1 cellular context compared by ENCODE assay signal in the genomic region with DNA sequence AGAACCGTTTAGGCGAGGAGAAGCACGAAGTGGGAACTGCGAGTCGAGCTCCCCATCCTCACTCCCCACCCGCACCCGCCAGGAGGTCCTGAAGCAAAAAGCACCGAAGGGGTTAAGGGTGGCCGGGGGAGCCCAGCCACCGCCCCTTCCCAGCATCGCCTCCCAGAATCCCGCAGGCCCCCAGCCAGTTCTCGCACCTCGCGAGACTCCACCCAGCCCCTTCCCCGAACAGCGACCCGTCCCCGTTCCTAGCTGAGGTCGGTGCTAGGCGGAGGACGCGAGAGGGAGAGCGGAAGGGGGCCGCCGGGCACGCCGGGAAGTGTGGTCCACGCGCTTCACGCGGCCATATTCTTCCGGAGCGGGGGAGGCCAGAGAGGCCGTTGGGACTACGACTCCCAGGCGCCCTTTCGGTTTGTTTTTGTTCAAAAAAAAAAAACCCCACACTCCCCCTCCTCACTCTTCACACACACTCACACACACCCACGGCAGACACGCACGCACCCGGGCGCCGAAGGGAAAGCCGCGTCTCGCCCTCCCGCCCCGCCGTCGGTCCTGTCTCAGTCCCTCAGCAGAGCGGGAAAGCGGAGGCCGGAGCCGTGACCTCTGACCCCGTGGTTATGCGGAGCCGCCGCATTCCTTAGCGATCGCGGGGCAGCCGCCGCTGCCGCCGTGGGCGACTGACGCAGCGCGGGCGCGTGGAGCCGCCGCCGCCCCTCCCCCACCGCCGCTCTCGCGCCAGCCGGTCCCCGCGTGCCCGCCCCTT.
TF ChIP-seq lines count a peak whose summit lies in the region.

A gene (plus strand): TSS at position 463 of the 763 bp plus-strand sequence. CDS start 445 bp downstream, outside the sequence.

TF ChIP-seq in HepG2, 621 proteins besides CTCF, POLR2A, EP300 and RAD21 (continued from another document and continues in another):
- TF ChIP-seq ZNF230 (CRISPR knock-in tag; IDR thresholded peaks at IDR 0.05), result peak; percentile 98
- TF ChIP-seq JDP2 (CRISPR knock-in tag; IDR thresholded peaks at IDR 0.05; ENCODE audit: borderline replicate concordance), result peak; percentile 57; the same call in 1 of the 2 replicates
- TF ChIP-seq ZNF3 (CRISPR knock-in tag; IDR thresholded peaks at IDR 0.05), result no peak
- 0 out of 2 replicates have a peak, but pooled peaks have one; percentile 19 for TF ChIP-seq MTF2 (CRISPR knock-in tag; IDR thresholded peaks at IDR 0.05; ENCODE audit: borderline replicate concordance)
- TF ChIP-seq ZSCAN9 (CRISPR knock-in tag; IDR thresholded peaks at IDR 0.05; ENCODE audit: borderline replicate concordance), result peak; percentile 98
- TF ChIP-seq, protein P1, sequence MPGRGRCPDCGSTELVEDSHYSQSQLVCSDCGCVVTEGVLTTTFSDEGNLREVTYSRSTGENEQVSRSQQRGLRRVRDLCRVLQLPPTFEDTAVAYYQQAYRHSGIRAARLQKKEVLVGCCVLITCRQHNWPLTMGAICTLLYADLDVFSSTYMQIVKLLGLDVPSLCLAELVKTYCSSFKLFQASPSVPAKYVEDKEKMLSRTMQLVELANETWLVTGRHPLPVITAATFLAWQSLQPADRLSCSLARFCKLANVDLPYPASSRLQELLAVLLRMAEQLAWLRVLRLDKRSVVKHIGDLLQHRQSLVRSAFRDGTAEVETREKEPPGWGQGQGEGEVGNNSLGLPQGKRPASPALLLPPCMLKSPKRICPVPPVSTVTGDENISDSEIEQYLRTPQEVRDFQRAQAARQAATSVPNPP (CRISPR knock-in tag; IDR thresholded peaks at IDR 0.05), result 0 out of 2 replicates have a peak, but pooled peaks have one; percentile 55
- TF ChIP-seq, protein P2, sequence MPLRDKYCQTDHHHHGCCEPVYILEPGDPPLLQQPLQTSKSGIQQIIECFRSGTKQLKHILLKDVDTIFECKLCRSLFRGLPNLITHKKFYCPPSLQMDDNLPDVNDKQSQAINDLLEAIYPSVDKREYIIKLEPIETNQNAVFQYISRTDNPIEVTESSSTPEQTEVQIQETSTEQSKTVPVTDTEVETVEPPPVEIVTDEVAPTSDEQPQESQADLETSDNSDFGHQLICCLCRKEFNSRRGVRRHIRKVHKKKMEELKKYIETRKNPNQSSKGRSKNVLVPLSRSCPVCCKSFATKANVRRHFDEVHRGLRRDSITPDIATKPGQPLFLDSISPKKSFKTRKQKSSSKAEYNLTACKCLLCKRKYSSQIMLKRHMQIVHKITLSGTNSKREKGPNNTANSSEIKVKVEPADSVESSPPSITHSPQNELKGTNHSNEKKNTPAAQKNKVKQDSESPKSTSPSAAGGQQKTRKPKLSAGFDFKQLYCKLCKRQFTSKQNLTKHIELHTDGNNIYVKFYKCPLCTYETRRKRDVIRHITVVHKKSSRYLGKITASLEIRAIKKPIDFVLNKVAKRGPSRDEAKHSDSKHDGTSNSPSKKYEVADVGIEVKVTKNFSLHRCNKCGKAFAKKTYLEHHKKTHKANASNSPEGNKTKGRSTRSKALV (CRISPR knock-in tag; IDR thresholded peaks at IDR 0.05), result peak; percentile 91
- peak; percentile 99 for TF ChIP-seq ZNF282 (IDR thresholded peaks at IDR 0.05; ENCODE audit: partially characterized antibody)
- TF ChIP-seq, protein P3, sequence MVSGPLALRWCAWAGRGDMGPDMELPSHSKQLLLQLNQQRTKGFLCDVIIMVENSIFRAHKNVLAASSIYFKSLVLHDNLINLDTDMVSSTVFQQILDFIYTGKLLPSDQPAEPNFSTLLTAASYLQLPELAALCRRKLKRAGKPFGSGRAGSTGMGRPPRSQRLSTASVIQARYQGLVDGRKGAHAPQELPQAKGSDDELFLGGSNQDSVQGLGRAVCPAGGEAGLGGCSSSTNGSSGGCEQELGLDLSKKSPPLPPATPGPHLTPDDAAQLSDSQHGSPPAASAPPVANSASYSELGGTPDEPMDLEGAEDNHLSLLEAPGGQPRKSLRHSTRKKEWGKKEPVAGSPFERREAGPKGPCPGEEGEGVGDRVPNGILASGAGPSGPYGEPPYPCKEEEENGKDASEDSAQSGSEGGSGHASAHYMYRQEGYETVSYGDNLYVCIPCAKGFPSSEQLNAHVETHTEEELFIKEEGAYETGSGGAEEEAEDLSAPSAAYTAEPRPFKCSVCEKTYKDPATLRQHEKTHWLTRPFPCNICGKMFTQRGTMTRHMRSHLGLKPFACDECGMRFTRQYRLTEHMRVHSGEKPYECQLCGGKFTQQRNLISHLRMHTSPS (CRISPR knock-in tag; IDR thresholded peaks at IDR 0.05; ENCODE audit: low read depth), result no peak; the same call in 1 of the 2 replicates
- TF ChIP-seq, protein P4, sequence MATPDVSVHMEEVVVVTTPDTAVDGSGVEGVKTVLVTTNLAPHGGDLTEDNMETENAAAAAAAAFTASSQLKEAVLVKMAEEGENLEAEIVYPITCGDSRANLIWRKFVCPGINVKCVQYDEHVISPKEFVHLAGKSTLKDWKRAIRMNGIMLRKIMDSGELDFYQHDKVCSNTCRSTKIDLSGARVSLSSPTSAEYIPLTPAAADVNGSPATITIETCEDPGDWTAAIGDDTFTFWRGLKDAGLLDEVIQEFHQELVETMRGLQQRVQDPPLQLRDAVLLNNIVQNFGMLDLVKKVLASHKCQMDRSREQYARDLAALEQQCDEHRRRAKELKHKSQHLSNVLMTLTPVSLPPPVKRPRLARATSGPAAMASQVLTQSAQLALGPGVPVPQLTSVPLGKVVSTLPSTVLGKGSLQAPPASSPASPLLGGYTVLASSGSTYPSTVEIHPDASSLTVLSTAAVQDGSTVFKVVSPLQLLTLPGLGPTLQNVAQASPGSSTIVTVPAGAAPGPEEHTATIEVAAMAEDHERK (CRISPR knock-in tag; IDR thresholded peaks at IDR 0.05; ENCODE audit: low read depth), result peak; percentile 88
- TF ChIP-seq TRIM24 (CRISPR knock-in tag; IDR thresholded peaks at IDR 0.05), result no peak
- TF ChIP-seq, protein P5, sequence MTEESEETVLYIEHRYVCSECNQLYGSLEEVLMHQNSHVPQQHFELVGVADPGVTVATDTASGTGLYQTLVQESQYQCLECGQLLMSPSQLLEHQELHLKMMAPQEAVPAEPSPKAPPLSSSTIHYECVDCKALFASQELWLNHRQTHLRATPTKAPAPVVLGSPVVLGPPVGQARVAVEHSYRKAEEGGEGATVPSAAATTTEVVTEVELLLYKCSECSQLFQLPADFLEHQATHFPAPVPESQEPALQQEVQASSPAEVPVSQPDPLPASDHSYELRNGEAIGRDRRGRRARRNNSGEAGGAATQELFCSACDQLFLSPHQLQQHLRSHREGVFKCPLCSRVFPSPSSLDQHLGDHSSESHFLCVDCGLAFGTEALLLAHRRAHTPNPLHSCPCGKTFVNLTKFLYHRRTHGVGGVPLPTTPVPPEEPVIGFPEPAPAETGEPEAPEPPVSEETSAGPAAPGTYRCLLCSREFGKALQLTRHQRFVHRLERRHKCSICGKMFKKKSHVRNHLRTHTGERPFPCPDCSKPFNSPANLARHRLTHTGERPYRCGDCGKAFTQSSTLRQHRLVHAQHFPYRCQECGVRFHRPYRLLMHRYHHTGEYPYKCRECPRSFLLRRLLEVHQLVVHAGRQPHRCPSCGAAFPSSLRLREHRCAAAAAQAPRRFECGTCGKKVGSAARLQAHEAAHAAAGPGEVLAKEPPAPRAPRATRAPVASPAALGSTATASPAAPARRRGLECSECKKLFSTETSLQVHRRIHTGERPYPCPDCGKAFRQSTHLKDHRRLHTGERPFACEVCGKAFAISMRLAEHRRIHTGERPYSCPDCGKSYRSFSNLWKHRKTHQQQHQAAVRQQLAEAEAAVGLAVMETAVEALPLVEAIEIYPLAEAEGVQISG (CRISPR knock-in tag; IDR thresholded peaks at IDR 0.05), result peak; percentile 98
- peak; percentile 92 for TF ChIP-seq TAF15 (IDR thresholded peaks at IDR 0.05; ENCODE audit: low read depth, low read length, poor library complexity, severe bottlenecking)
- TF ChIP-seq, protein P6, sequence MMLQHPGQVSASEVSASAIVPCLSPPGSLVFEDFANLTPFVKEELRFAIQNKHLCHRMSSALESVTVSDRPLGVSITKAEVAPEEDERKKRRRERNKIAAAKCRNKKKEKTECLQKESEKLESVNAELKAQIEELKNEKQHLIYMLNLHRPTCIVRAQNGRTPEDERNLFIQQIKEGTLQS (CRISPR knock-in tag; IDR thresholded peaks at IDR 0.05), result peak; percentile 32; the same call in 1 of the 2 replicates
- no peak; the same call in 1 of the 2 replicates for TF ChIP-seq ZNF256 (CRISPR knock-in tag; conservative IDR thresholded peaks at IDR 0.05)
- no peak for TF ChIP-seq SMC3 (IDR thresholded peaks at IDR 0.05; ENCODE audit: low read length)
- peak; percentile 99 for TF ChIP-seq AKAP8 (CRISPR knock-in tag; IDR thresholded peaks at IDR 0.05)
- TF ChIP-seq GATAD1 (CRISPR knock-in tag; IDR thresholded peaks at IDR 0.05), result peak; percentile 95
- TF ChIP-seq, protein P7, sequence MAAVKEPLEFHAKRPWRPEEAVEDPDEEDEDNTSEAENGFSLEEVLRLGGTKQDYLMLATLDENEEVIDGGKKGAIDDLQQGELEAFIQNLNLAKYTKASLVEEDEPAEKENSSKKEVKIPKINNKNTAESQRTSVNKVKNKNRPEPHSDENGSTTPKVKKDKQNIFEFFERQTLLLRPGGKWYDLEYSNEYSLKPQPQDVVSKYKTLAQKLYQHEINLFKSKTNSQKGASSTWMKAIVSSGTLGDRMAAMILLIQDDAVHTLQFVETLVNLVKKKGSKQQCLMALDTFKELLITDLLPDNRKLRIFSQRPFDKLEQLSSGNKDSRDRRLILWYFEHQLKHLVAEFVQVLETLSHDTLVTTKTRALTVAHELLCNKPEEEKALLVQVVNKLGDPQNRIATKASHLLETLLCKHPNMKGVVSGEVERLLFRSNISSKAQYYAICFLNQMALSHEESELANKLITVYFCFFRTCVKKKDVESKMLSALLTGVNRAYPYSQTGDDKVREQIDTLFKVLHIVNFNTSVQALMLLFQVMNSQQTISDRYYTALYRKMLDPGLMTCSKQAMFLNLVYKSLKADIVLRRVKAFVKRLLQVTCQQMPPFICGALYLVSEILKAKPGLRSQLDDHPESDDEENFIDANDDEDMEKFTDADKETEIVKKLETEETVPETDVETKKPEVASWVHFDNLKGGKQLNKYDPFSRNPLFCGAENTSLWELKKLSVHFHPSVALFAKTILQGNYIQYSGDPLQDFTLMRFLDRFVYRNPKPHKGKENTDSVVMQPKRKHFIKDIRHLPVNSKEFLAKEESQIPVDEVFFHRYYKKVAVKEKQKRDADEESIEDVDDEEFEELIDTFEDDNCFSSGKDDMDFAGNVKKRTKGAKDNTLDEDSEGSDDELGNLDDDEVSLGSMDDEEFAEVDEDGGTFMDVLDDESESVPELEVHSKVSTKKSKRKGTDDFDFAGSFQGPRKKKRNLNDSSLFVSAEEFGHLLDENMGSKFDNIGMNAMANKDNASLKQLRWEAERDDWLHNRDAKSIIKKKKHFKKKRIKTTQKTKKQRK (IDR thresholded peaks at IDR 0.05; ENCODE audit: low read length), result no peak
- no peak for TF ChIP-seq RARG (CRISPR knock-in tag; IDR thresholded peaks at IDR 0.05; ENCODE audit: low read depth)
- peak; percentile 97 for TF ChIP-seq ZFP1 (CRISPR knock-in tag; IDR thresholded peaks at IDR 0.05)
- no peak; the same call in 1 of the 2 replicates for TF ChIP-seq ZNF24 (IDR thresholded peaks at IDR 0.05)
- TF ChIP-seq, protein P8, sequence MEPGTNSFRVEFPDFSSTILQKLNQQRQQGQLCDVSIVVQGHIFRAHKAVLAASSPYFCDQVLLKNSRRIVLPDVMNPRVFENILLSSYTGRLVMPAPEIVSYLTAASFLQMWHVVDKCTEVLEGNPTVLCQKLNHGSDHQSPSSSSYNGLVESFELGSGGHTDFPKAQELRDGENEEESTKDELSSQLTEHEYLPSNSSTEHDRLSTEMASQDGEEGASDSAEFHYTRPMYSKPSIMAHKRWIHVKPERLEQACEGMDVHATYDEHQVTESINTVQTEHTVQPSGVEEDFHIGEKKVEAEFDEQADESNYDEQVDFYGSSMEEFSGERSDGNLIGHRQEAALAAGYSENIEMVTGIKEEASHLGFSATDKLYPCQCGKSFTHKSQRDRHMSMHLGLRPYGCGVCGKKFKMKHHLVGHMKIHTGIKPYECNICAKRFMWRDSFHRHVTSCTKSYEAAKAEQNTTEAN (CRISPR knock-in tag; conservative IDR thresholded peaks at IDR 0.05), result peak; percentile 93
- peak; percentile 99 for TF ChIP-seq FOXK1 (CRISPR knock-in tag; IDR thresholded peaks at IDR 0.05; ENCODE audit: borderline replicate concordance, low read depth)
- TF ChIP-seq SATB2 (CRISPR knock-in tag; IDR thresholded peaks at IDR 0.05), result no peak; the same call in 1 of the 2 replicates
- peak; percentile 84 for TF ChIP-seq ZNF563 (CRISPR knock-in tag; IDR thresholded peaks at IDR 0.05)
- TF ChIP-seq RCOR2 (CRISPR knock-in tag; IDR thresholded peaks at IDR 0.05), result peak; percentile 75
- no peak for TF ChIP-seq PRPF4 (IDR thresholded peaks at IDR 0.05; ENCODE audit: low read depth, low read length, poor library complexity, severe bottlenecking)
- TF ChIP-seq, protein P9, sequence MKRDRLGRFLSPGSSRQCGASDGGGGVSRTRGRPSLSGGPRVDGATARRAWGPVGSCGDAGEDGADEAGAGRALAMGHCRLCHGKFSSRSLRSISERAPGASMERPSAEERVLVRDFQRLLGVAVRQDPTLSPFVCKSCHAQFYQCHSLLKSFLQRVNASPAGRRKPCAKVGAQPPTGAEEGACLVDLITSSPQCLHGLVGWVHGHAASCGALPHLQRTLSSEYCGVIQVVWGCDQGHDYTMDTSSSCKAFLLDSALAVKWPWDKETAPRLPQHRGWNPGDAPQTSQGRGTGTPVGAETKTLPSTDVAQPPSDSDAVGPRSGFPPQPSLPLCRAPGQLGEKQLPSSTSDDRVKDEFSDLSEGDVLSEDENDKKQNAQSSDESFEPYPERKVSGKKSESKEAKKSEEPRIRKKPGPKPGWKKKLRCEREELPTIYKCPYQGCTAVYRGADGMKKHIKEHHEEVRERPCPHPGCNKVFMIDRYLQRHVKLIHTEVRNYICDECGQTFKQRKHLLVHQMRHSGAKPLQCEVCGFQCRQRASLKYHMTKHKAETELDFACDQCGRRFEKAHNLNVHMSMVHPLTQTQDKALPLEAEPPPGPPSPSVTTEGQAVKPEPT (CRISPR knock-in tag; IDR thresholded peaks at IDR 0.05; ENCODE audit: low read depth), result peak; percentile 50; the same call in 1 of the 2 replicates
- TF ChIP-seq MATR3 (CRISPR knock-in tag; IDR thresholded peaks at IDR 0.05), result no peak
- no peak for TF ChIP-seq RORA (CRISPR knock-in tag; IDR thresholded peaks at IDR 0.05)
- peak; percentile 85; the same call in 1 of the 2 replicates for TF ChIP-seq ESRRA (CRISPR knock-in tag; IDR thresholded peaks at IDR 0.05; ENCODE audit: low read depth)
- peak; percentile 79; the same call in 1 of the 2 replicates for TF ChIP-seq ZBTB42 (CRISPR knock-in tag; IDR thresholded peaks at IDR 0.05)
- peak; percentile 74; the same call in 1 of the 2 replicates for TF ChIP-seq MIXL1 (CRISPR knock-in tag; IDR thresholded peaks at IDR 0.05)
- TF ChIP-seq HDAC6 (IDR thresholded peaks at IDR 0.05; ENCODE audit: low read depth, low read length), result no peak
- TF ChIP-seq, protein P10, sequence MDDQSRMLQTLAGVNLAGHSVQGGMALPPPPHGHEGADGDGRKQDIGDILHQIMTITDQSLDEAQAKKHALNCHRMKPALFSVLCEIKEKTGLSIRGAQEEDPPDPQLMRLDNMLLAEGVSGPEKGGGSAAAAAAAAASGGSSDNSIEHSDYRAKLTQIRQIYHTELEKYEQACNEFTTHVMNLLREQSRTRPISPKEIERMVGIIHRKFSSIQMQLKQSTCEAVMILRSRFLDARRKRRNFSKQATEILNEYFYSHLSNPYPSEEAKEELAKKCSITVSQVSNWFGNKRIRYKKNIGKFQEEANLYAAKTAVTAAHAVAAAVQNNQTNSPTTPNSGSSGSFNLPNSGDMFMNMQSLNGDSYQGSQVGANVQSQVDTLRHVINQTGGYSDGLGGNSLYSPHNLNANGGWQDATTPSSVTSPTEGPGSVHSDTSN (CRISPR knock-in tag; IDR thresholded peaks at IDR 0.05; ENCODE audit: borderline replicate concordance), result no peak
- peak; percentile 79; the same call in 1 of the 2 replicates for TF ChIP-seq FIP1L1 (IDR thresholded peaks at IDR 0.05; ENCODE audit: borderline replicate concordance, insufficient read depth, low read depth, low read length)
- peak; percentile 99 for TF ChIP-seq NFKBIZ (CRISPR knock-in tag; IDR thresholded peaks at IDR 0.05)
- TF ChIP-seq ZNF430 (CRISPR knock-in tag; IDR thresholded peaks at IDR 0.05), result peak; percentile 95
- TF ChIP-seq ZNF530 (CRISPR knock-in tag; IDR thresholded peaks at IDR 0.05; ENCODE audit: low read depth), result no peak
- no peak for TF ChIP-seq ZNF296 (CRISPR knock-in tag; conservative IDR thresholded peaks at IDR 0.05)
